ENCODE assay signal across 10 cellular contexts in genomic region chr11:47111318-47111804, GRCh38.
DNase-seq lines count a peak whose midpoint lies in the region; ATAC-seq lines count a peak whose summit lies in the region.
"Had no signal": no experiment of that assay in that cellular context is flagged by ENCODE, and none has a peak within 500 bp of the region (broad histone marks: within the 10 kb centered on the region; RNA-seq: fewer than 3 reads in every experiment).

No MANE protein-coding gene starts in this region.

- POLR2A ChIA-PET in activated CD4-positive, alpha-beta T cell treated with anti-CD3 and anti-CD28 coated beads for 36 hours (lab: Charles Lee), result no interaction called here

- H3K4me3 Mint-ChIP-seq in activated CD4-positive, alpha-beta T cell treated with anti-CD3 and anti-CD28 coated beads for 36 hours, result no peak overlapping the region
- H3K4me3 Mint-ChIP-seq in stimulated activated effector memory CD8-positive, alpha-beta T cell treated with anti-CD3 and anti-CD28 coated beads, Interleukin-12 subunit alpha, Interleukin-12 subunit beta, amount 100 ng/mL, for 72 hours, result no peak overlapping the region

- no peaks in the 10 kb centered on the region for H3K27me3 Mint-ChIP-seq in activated CD4-positive, alpha-beta T cell treated with anti-CD3 and anti-CD28 coated beads for 36 hours

- ATAC-seq in GM18858 (IDR thresholded peaks at IDR 0.05; ENCODE audit: unreplicated experiment) (peak; percentile 84), HG02678 (IDR thresholded peaks at IDR 0.05; ENCODE audit: unreplicated experiment) (peak; percentile 82), HG02970 (IDR thresholded peaks at IDR 0.05; ENCODE audit: low FRiP score, unreplicated experiment) (no peak)
- ATAC-seq in activated CD4-positive, alpha-beta T cell treated with anti-CD3 and anti-CD28 coated beads for 36 hours, result no peak
- no peak for ATAC-seq in stimulated activated effector memory CD8-positive, alpha-beta T cell treated with anti-CD3 and anti-CD28 coated beads, Interleukin-12 subunit alpha, Interleukin-12 subunit beta, amount 100 ng/mL, for 72 hours
- ATAC-seq: left cardiac atrium, Right ventricle myocardium inferior had no signal

- no peaks in the 10 kb centered on the region for H3K4me1 Mint-ChIP-seq in activated CD4-positive, alpha-beta T cell treated with anti-CD3 and anti-CD28 coated beads for 36 hours
- peaks cover 5% of the 10 kb centered on the region for H3K4me1 Mint-ChIP-seq in stimulated activated effector memory CD8-positive, alpha-beta T cell treated with anti-CD3 and anti-CD28 coated beads, Interleukin-12 subunit alpha, Interleukin-12 subunit beta, amount 100 ng/mL, for 72 hours

- CTCF ChIA-PET in activated CD4-positive, alpha-beta T cell treated with anti-CD3 and anti-CD28 coated beads for 36 hours (lab: Charles Lee), result no interaction called here

- H3K9me3 Mint-ChIP-seq in activated CD4-positive, alpha-beta T cell treated with anti-CD3 and anti-CD28 coated beads for 36 hours (ENCODE audit: low read depth), result no peaks in the 10 kb centered on the region
- no peaks in the 10 kb centered on the region for H3K9me3 Mint-ChIP-seq in stimulated activated effector memory CD8-positive, alpha-beta T cell treated with anti-CD3 and anti-CD28 coated beads, Interleukin-12 subunit alpha, Interleukin-12 subunit beta, amount 100 ng/mL, for 72 hours

- DNase-seq in NCI-H1417 treated with DMSO at 0.1 percent for 48 hours (lab: John Stamatoyannopoulos, UW), result peak; percentile 63
- DNase-seq in left kidney (ENCODE audit: low read depth, low spot score), result peak; percentile 68
- DNase-seq in activated CD4-positive, alpha-beta T cell treated with anti-CD3 and anti-CD28 coated beads for 36 hours, result no peak
- no peak for DNase-seq in stimulated activated CD8-positive, alpha-beta memory T cell treated with anti-CD3 and anti-CD28 coated beads, Interleukin-4, amount 100 ng/mL, for 48 hours
- no peak for DNase-seq in stimulated activated effector memory CD8-positive, alpha-beta T cell treated with anti-CD3 and anti-CD28 coated beads, Interleukin-12 subunit alpha, Interleukin-12 subunit beta, amount 100 ng/mL, for 72 hours (ENCODE audit: low spot score in 2 of 2)
- DNase-seq: left cardiac atrium had no signal

- intact Hi-C loops in activated CD4-positive, alpha-beta T cell treated with anti-CD3 and anti-CD28 coated beads for 36 hours (cut with DNase I, micrococcal nuclease), result no loop called here

- no peaks in the 10 kb centered on the region for H3K36me3 Mint-ChIP-seq in activated CD4-positive, alpha-beta T cell treated with anti-CD3 and anti-CD28 coated beads for 36 hours (ENCODE audit: low read depth)
- H3K36me3 Mint-ChIP-seq in stimulated activated effector memory CD8-positive, alpha-beta T cell treated with anti-CD3 and anti-CD28 coated beads, Interleukin-12 subunit alpha, Interleukin-12 subunit beta, amount 100 ng/mL, for 72 hours, result no peaks in the 10 kb centered on the region

- no peak overlapping the region for H3K27ac Mint-ChIP-seq in activated CD4-positive, alpha-beta T cell treated with anti-CD3 and anti-CD28 coated beads for 36 hours
- H3K27ac Mint-ChIP-seq in stimulated activated effector memory CD8-positive, alpha-beta T cell treated with anti-CD3 and anti-CD28 coated beads, Interleukin-12 subunit alpha, Interleukin-12 subunit beta, amount 100 ng/mL, for 72 hours, result no peak overlapping the region

Comparison
In these comparisons a context has a peak if more than half of its experiments do, and no peak if none do; other contexts are left out.
1. ATAC-seq: peak in GM18858 (single experiment) and HG02678 (single experiment); none in HG02970 (single experiment), activated CD4-positive, alpha-beta T cell treated with anti-CD3 and anti-CD28 coated beads for 36 hours (single experiment) and stimulated activated effector memory CD8-positive, alpha-beta T cell treated with anti-CD3 and anti-CD28 coated beads, Interleukin-12 subunit alpha, Interleukin-12 subunit beta, amount 100 ng/mL, for 72 hours (single experiment).
2. DNase-seq: peak in NCI-H1417 treated with DMSO at 0.1 percent for 48 hours (single experiment) and left kidney (single experiment); none in activated CD4-positive, alpha-beta T cell treated with anti-CD3 and anti-CD28 coated beads for 36 hours (single experiment), stimulated activated CD8-positive, alpha-beta memory T cell treated with anti-CD3 and anti-CD28 coated beads, Interleukin-4, amount 100 ng/mL, for 48 hours (single experiment) and stimulated activated effector memory CD8-positive, alpha-beta T cell treated with anti-CD3 and anti-CD28 coated beads, Interleukin-12 subunit alpha, Interleukin-12 subunit beta, amount 100 ng/mL, for 72 hours (0 of 2).